In the genomic region with DNA sequence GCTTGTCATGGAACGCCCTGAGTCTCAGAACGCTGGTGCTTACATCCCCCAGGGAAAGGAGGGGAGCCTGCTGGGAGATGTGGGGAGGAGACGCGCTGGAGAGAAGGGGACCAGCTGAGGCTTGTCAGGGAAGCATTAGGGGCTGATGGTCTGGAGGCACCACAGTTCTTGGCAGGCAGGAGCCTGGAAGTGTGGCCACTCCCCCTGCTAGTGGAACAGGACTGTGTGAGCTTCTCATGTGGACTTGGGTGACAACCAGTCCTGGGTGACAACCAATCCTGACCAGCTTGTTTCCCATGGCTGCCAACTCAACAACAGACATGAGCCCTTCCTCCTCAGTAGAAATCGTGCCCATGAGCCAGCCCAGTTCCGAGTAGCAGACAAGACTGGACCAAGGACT, we compare ENCODE assay signal across 1 cellular context.
TF ChIP-seq lines count a peak whose summit lies in the region.

No MANE protein-coding gene starts in this region.

TF ChIP-seq in IMR-90, 13 proteins besides CTCF, POLR2A, EP300 and RAD21 (continued from another document):
- TF ChIP-seq BHLHE40 (IDR thresholded peaks at IDR 0.05; ENCODE audit: low read depth, low read length) (no peak), SMC3 (IDR thresholded peaks at IDR 0.05; ENCODE audit: low read depth, low read length) (no peak), RFX5 (IDR thresholded peaks at IDR 0.05; ENCODE audit: low read depth, low read length) (no peak)
